29 cellular contexts compared by ENCODE assay signal in the genomic region with DNA sequence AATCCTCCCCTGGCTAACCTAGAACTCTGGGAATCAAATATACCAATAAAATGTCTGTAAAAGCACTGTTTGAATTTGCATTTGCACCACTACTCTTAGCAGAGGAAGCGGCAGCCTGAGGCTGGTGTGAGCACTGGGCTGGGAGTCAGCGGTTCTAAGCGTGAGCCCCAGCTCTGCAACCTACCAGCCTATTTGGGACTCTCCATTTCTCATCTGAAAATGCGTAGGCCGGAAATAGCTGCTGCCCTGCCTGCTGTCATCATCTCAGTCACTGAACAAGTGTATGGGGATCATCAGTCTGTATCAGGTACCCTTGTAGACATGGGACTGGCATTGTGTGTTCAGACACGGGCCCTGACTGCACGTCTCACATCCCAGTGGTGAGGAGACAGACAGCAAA.
"Had no signal": no experiment of that assay in that cellular context is flagged by ENCODE, and none has a peak within 500 bp of the region (broad histone marks: within the 10 kb centered on the region; RNA-seq: fewer than 3 reads in every experiment).

No MANE protein-coding gene starts in this region.

- H3K27ac ChIP-seq: esophagus muscularis mucosa, foreskin keratinocyte, gastroesophageal sphincter, heart right ventricle, left ventricle myocardium inferior, lower lobe of right lung, neutrophil, parathyroid adenoma, prostate gland, right atrium auricular region, stomach, thyroid gland, upper lobe of right lung had no signal

- H3K9me3 ChIP-seq: esophagus muscularis mucosa, gastroesophageal sphincter, heart right ventricle, left ventricle myocardium inferior, lower lobe of right lung, neutrophil, prostate gland, right atrium auricular region, stomach, thyroid gland, upper lobe of right lung had no signal

- H3K4me1 ChIP-seq: esophagus muscularis mucosa, foreskin keratinocyte, gastroesophageal sphincter, heart right ventricle, left ventricle myocardium inferior, lower lobe of right lung, parathyroid adenoma, prostate gland, right atrium auricular region, stomach, thyroid gland, upper lobe of right lung had no signal

- H2AFZ ChIP-seq: parathyroid adenoma had no signal

- H3K4me3 ChIP-seq: esophagus muscularis mucosa, gastroesophageal sphincter, heart right ventricle, left ventricle myocardium inferior, lower lobe of right lung, prostate gland, right atrium auricular region, smooth muscle cell, stomach, thyroid gland, upper lobe of right lung had no signal

- H3K36me3 ChIP-seq: esophagus muscularis mucosa, gastroesophageal sphincter, heart right ventricle, left ventricle myocardium inferior, lower lobe of right lung, neutrophil, prostate gland, right atrium auricular region, stomach, thyroid gland, upper lobe of right lung had no signal

- H3K27me3 ChIP-seq: foreskin keratinocyte, neutrophil, right atrium auricular region, stomach, thyroid gland, upper lobe of right lung had no signal

- H3K4me2 ChIP-seq: smooth muscle cell had no signal

- FAIRE-seq: colon, endothelial cell of umbilical vein, islet of Langerhans had no signal

- H3K9ac ChIP-seq: parathyroid adenoma had no signal

- H3K79me2 ChIP-seq: parathyroid adenoma had no signal

- DNase-seq: central memory CD4-positive, alpha-beta T cell; dermis blood vessel endothelial cell; effector memory CD4-positive, alpha-beta T cell; foreskin keratinocyte; heart right ventricle; hippocampal formation; kidney glomerular epithelial cell; left ventricle myocardium inferior; lower lobe of right lung; naive B cell; stimulated activated CD4-positive, alpha-beta T cell treated with anti-CD3 and anti-CD28 coated beads, Interleukin-12 subunit alpha, Interleukin-12 subunit beta, amount 100 ng/mL, for 4 hours; stimulated activated CD4-positive, alpha-beta T cell treated with anti-CD3 and anti-CD28 coated beads, Interleukin-1b, Interleukin-23, amount 100 ng/mL, for 48 hours; stimulated activated CD4-positive, alpha-beta T cell treated with anti-CD3 and anti-CD28 coated beads, Interleukin-4, amount 100 ng/mL, for 1 hour; stimulated activated CD8-positive, alpha-beta memory T cell treated with anti-CD3 and anti-CD28 coated beads, Interleukin-4, amount 100 ng/mL, for 48 hours; stimulated activated naive CD4-positive, alpha-beta T cell treated with Interleukin-2 at 50 U/mL for 16 hours; stomach; thyroid gland; upper lobe of right lung had no signal

- ATAC-seq: foreskin keratinocyte, gastroesophageal sphincter, heart right ventricle, lower lobe of right lung, sciatic nerve, upper lobe of right lung had no signal
